Comparison of ENCODE assay signal across 23 cellular contexts in genomic region chr7:9945882-9946281, GRCh38.
DNase-seq lines count a peak whose midpoint lies in the region; ATAC-seq and TF ChIP-seq lines count a peak whose summit lies in the region.
"Had no signal": no experiment of that assay in that cellular context is flagged by ENCODE, and none has a peak within 500 bp of the region (broad histone marks: within the 10 kb centered on the region; RNA-seq: fewer than 3 reads in every experiment).

No MANE protein-coding gene starts in this region.

- no peaks in the 10 kb centered on the region for H3K4me1 ChIP-seq in left ventricle myocardium inferior
- H3K4me1 ChIP-seq: body of pancreas, colonic mucosa, heart right ventricle, sigmoid colon, SJSA1 had no signal

- H3K9me3 ChIP-seq in left ventricle myocardium inferior (replicated peaks), result no peaks in the 10 kb centered on the region
- H3K9me3 ChIP-seq: body of pancreas, colonic mucosa, heart right ventricle, sigmoid colon, SJSA1, thoracic aorta had no signal

- intact Hi-C loops in left ventricle myocardium inferior (cut with micrococcal nuclease), result no loop called here

- H3K36me3 ChIP-seq in left ventricle myocardium inferior, result no peaks in the 10 kb centered on the region
- H3K36me3 ChIP-seq: colonic mucosa, heart right ventricle, sigmoid colon, SJSA1, thoracic aorta had no signal

- TF ChIP-seq CTCF in epithelial cell of esophagus (IDR thresholded peaks at IDR 0.05; ENCODE audit: insufficient read depth, low read depth, low read length, missing control alignments), result no peak
- TF ChIP-seq CTCF in left ventricle myocardium inferior (IDR thresholded peaks at IDR 0.05; ENCODE audit: borderline replicate concordance), result no peak

- H3K27me3 ChIP-seq in left ventricle myocardium inferior (ENCODE audit: low read depth), result no peaks in the 10 kb centered on the region
- H3K27me3 ChIP-seq: body of pancreas, colonic mucosa, heart right ventricle, sigmoid colon, SJSA1 had no signal

- DNase-seq in DMS153 treated with DMSO at 0.1 percent for 48 hours (lab: John Stamatoyannopoulos, UW; ENCODE audit: unreplicated experiment) (peak; percentile 39), NCI-H1436 treated with DMSO at 0.1 percent for 48 hours (lab: John Stamatoyannopoulos, UW) (peak; percentile 96), NCI-H748 treated with DMSO at 0.1 percent for 48 hours (lab: John Stamatoyannopoulos, UW) (peak; percentile 96), epithelial cell of esophagus (ENCODE audit: low read depth) (peak; percentile 0), left ventricle myocardium inferior (no peak), pons (ENCODE audit: low spot score) (no peak), germinal center (ENCODE audit: low spot score) (no peak)
- DNase-seq: activated CD4-positive, CD25-positive, alpha-beta regulatory T cell; activated CD8-positive, alpha-beta memory T cell treated with anti-CD3 and anti-CD28 coated beads for 24 hours; body of pancreas; colonic mucosa; heart right ventricle; KG1; MV-4-11; OCI-M1; sigmoid colon; stimulated activated naive B cell treated with anti-CD40 and anti-IgM and Interleukin-4, amounts not matched to agents 10 μg/mL and 1 μg/mL and 100 μg/mL, for 72 hours; T-helper 17 cell had no signal

- no peak overlapping the region for H3K27ac ChIP-seq in left ventricle myocardium inferior (replicated peaks)
- H3K27ac ChIP-seq: body of pancreas, colonic mucosa, heart right ventricle, sigmoid colon, SJSA1, thoracic aorta had no signal

- H3K4me3 ChIP-seq in epithelial cell of esophagus (ENCODE audit: low read length) (no peak overlapping the region), left ventricle myocardium inferior (no peak overlapping the region)
- H3K4me3 ChIP-seq: body of pancreas, colonic mucosa, heart right ventricle, lung, sigmoid colon, SJSA1, thoracic aorta had no signal

- ATAC-seq in HG03095 (IDR thresholded peaks at IDR 0.05; ENCODE audit: unreplicated experiment), result no peak
- ATAC-seq: activated naive CD4-positive, alpha-beta T cell treated with anti-CD3 and anti-CD28 coated beads, Interleukin-2, amount 50 U/mL, for 72 hours; body of pancreas; heart right ventricle; stimulated activated naive B cell treated with anti-CD40 and anti-IgM and Interleukin-4, amounts not matched to agents 10 μg/mL and 1 μg/mL and 100 μg/mL, for 72 hours; T-helper 17 cell had no signal

Comparison
In these comparisons a context has a peak if more than half of its experiments do, and no peak if none do; other contexts are left out.
1. DNase-seq: peak in DMS153 treated with DMSO at 0.1 percent for 48 hours (single experiment), NCI-H1436 treated with DMSO at 0.1 percent for 48 hours (single experiment), NCI-H748 treated with DMSO at 0.1 percent for 48 hours (single experiment) and epithelial cell of esophagus (single experiment); none in left ventricle myocardium inferior (single experiment), pons (single experiment) and germinal center (single experiment).